In genomic region chr4:122873752-122874151, GRCh38 we compare ENCODE assay signal across 15 cellular contexts. TPM values are rescaled to one million over a fixed set of nuclear protein-coding genes. Genes with fewer than 3 reads are reported as not detected.
DNase-seq lines count a peak whose midpoint lies in the region; ATAC-seq, FAIRE-seq and TF ChIP-seq lines count a peak whose summit lies in the region.
"Had no signal": no experiment of that assay in that cellular context is flagged by ENCODE, and none has a peak within 500 bp of the region (broad histone marks: within the 10 kb centered on the region; RNA-seq: fewer than 3 reads in every experiment).

No MANE protein-coding gene starts in this region.

- no peak overlapping the region for H3K4me3 Mint-ChIP-seq in GM23338
- no peak overlapping the region for H3K4me3 Mint-ChIP-seq in CD4-positive, alpha-beta memory T cell
- H3K4me3 Mint-ChIP-seq: effector memory CD8-positive, alpha-beta T cell; memory B cell had no signal

- H3K9me2 ChIP-seq in GM23338 (ENCODE audit: insufficient read depth), result peaks cover 3% of the 10 kb centered on the region; the same call in 1 of the 2 replicates

- H3K9me3 Mint-ChIP-seq in GM23338, result peaks cover 8% of the 10 kb centered on the region
- H3K9me3 Mint-ChIP-seq in CD4-positive, alpha-beta memory T cell, result peaks cover 0 to 10% (median 2%) of the 10 kb centered on the region in 8 donors
- H3K9me3 Mint-ChIP-seq: effector memory CD8-positive, alpha-beta T cell; memory B cell had no signal

- H3K27me3 Mint-ChIP-seq in GM23338 (ENCODE audit: insufficient read depth, low read depth, poor library complexity), result peaks cover 12% of the 10 kb centered on the region
- peaks cover 17 to 28% of the 10 kb centered on the region in 2 donors for H3K27me3 Mint-ChIP-seq in CD4-positive, alpha-beta memory T cell

- no peak overlapping the region; the same call in 1 of the 2 replicates for H3K27ac Mint-ChIP-seq in GM23338
- no peak overlapping the region for H3K27ac Mint-ChIP-seq in CD4-positive, alpha-beta memory T cell
- H3K27ac Mint-ChIP-seq: effector memory CD8-positive, alpha-beta T cell; memory B cell had no signal

- TF ChIP-seq CTCF in A549 (IDR thresholded peaks at IDR 0.05) (no peak), GM23338 (conservative IDR thresholded peaks at IDR 0.05; ENCODE audit: low read depth in 2 of 2) (no peak), foreskin keratinocyte (conservative IDR thresholded peaks at IDR 0.05) (no peak)

- H3K4me1 ChIP-seq in A549 (peaks cover 42% of the 10 kb centered on the region), GM23338 (ENCODE audit: insufficient read depth) (peaks cover 28% of the 10 kb centered on the region), foreskin keratinocyte (peaks cover 12% of the 10 kb centered on the region)
- no peaks in the 10 kb centered on the region for H3K4me1 ChIP-seq in CD4-positive, alpha-beta memory T cell (ENCODE audit: insufficient read depth, low read length)
- H3K4me1 ChIP-seq: pancreas had no signal

- TF ChIP-seq EP300 in A549 (IDR thresholded peaks at IDR 0.05), result no peak; a peak in 2 of 5 replicates

- no peak overlapping the region for H2AFZ ChIP-seq in GM23338

- H3F3A ChIP-seq in GM23338 (replicated peaks; ENCODE audit: low read depth), result peaks cover 10% of the 10 kb centered on the region; the same call in 1 of the 2 replicates

- FAIRE-seq in A549 (lab: Jason Lieb, UNC), result peak; percentile 85
- FAIRE-seq: HepG2 had no signal

- H3K27me3 ChIP-seq in GM23338 (ENCODE audit: insufficient read depth) (no peaks in the 10 kb centered on the region), foreskin keratinocyte (no peaks in the 10 kb centered on the region)
- H3K27me3 ChIP-seq in CD4-positive, alpha-beta memory T cell (ENCODE audit: insufficient read depth, low read length), result no peaks in the 10 kb centered on the region
- H3K27me3 ChIP-seq: pancreas had no signal

- no peak for TF ChIP-seq POLR2A in A549 (IDR thresholded peaks at IDR 0.05; ENCODE audit: low read length)

- intact Hi-C loops in CD4-positive, alpha-beta memory T cell (cut with micrococcal nuclease), result no loop called here

- peaks cover 62% of the 10 kb centered on the region for H4K20me1 ChIP-seq in GM23338 (replicated peaks; ENCODE audit: insufficient read depth)

- peaks cover 54% of the 10 kb centered on the region for H3K36me3 Mint-ChIP-seq in GM23338 (ENCODE audit: low read depth)
- H3K36me3 Mint-ChIP-seq in CD4-positive, alpha-beta memory T cell, result no peaks in the 10 kb centered on the region
- H3K36me3 Mint-ChIP-seq: memory B cell had no signal

- H3K9me3 ChIP-seq in A549, result peaks cover 5% of the 10 kb centered on the region; the same call in 2 of the 3 replicates
- no peaks in the 10 kb centered on the region for H3K9me3 ChIP-seq in CD4-positive, alpha-beta memory T cell (ENCODE audit: control insufficient read depth in 1 of 2, low read length in 2 of 2)
- H3K9me3 ChIP-seq: pancreas had no signal

- peaks cover 24% of the 10 kb centered on the region for H3K36me3 ChIP-seq in GM23338 (ENCODE audit: insufficient read depth)
- no peaks in the 10 kb centered on the region for H3K36me3 ChIP-seq in CD4-positive, alpha-beta memory T cell (ENCODE audit: insufficient read depth, low read length)
- H3K36me3 ChIP-seq: pancreas had no signal

- CTCF ChIA-PET in A549 (lab: Yijun Ruan, JAX), result interaction anchor here (0.6 to 1.6 kb wide), 3 partner anchors 110 to 871 kb away, joined by 3 to 6 read pairs (median 3); no protein-coding TSS in a partner anchor
- CTCF ChIA-PET in CD4-positive, alpha-beta memory T cell (lab: Charles Lee; ENCODE audit: partially characterized antibody), result no interaction called here

- H3K4me1 Mint-ChIP-seq in GM23338, result peaks cover 46% of the 10 kb centered on the region
- H3K4me1 Mint-ChIP-seq in CD4-positive, alpha-beta memory T cell, result peaks cover 0 to 4% (median 1%) of the 10 kb centered on the region in 4 donors
- H3K4me1 Mint-ChIP-seq: memory B cell had no signal

- H3K4me2 ChIP-seq in A549, result peak overlapping the region; percentile 97
- no peak overlapping the region for H3K4me2 ChIP-seq in GM23338

- H3K79me2 ChIP-seq in GM23338 (replicated peaks; ENCODE audit: insufficient read depth), result peaks cover 100% of the 10 kb centered on the region

- TF ChIP-seq RAD21 in A549 (conservative IDR thresholded peaks at IDR 0.05 in 1 of 2, IDR thresholded peaks at IDR 0.05 in 1 of 2), result no peak

- 1% methylated on average over 3 of the region's 3 CpGs for WGBS in A549 (ENCODE audit: missing lambda C conversion rate)

- H3K4me3 ChIP-seq in A549 (peak overlapping the region; percentile 34; the same call in 2 of the 3 replicates), GM23338 (no peak overlapping the region)
- no peak overlapping the region for H3K4me3 ChIP-seq in CD4-positive, alpha-beta memory T cell (ENCODE audit: low read length in 2 of 2)
- H3K4me3 ChIP-seq: pancreas had no signal

- ATAC-seq in A549 (peak; percentile 90 to 94), GM23338 (no peak), foreskin keratinocyte (peak; percentile 64), GM21423 (IDR thresholded peaks at IDR 0.05; ENCODE audit: unreplicated experiment) (no peak)
- ATAC-seq: effector memory CD8-positive, alpha-beta T cell; HepG2; pancreas had no signal

- H3K27ac ChIP-seq in A549, result peak overlapping the region; percentile 94 to 96
- H3K27ac ChIP-seq in GM23338 (ENCODE audit: low read depth), result peak overlapping the region; percentile 23
- H3K27ac ChIP-seq in foreskin keratinocyte, result no peak overlapping the region
- no peak overlapping the region for H3K27ac ChIP-seq in CD4-positive, alpha-beta memory T cell (ENCODE audit: low read depth, low read length)
- H3K27ac ChIP-seq: pancreas had no signal

- peak; percentile 51 to 76 for DNase-seq in A549 (ENCODE audit: low read depth in 1 of 2, low spot score in 1 of 2)
- DNase-seq in GM23338 (ENCODE audit: low spot score), result no peak
- DNase-seq in SW480 (ENCODE audit: low spot score), result peak; percentile 61
- peak in 1 of 2 donors; percentile 25 for DNase-seq in foreskin keratinocyte
- no peak for DNase-seq in activated CD4-positive, alpha-beta T cell treated with anti-CD3 and anti-CD28 coated beads, Interleukin-2, amount 50 U/mL, for 4 hours
- no peak for DNase-seq in activated naive CD4-positive, alpha-beta T cell (lab: John Stamatoyannopoulos, UW)
- no peak for DNase-seq in CD4-positive, alpha-beta memory T cell
- DNase-seq: activated T-cell treated with anti-CD3 and anti-CD28 coated beads for 4 hours; anterior cingulate cortex; effector memory CD8-positive, alpha-beta T cell; NCI-H2029; pancreas had no signal

- POLR2A ChIA-PET in A549 (lab: Yijun Ruan, JAX), result no interaction called here
- POLR2A ChIA-PET in CD4-positive, alpha-beta memory T cell (lab: Charles Lee; ENCODE audit: partially characterized antibody), result no interaction called here

TF ChIP-seq in A549, 52 proteins besides CTCF, POLR2A, EP300 and RAD21 (continues in another document):
- TF ChIP-seq HOXB13 (CRISPR knock-in tag; IDR thresholded peaks at IDR 0.05; ENCODE audit: low read depth) (no peak), ZC3H11A (IDR thresholded peaks at IDR 0.05) (no peak), NFE2L2 (conservative IDR thresholded peaks at IDR 0.05; ENCODE audit: low read length) (no peak), SREBF2 (IDR thresholded peaks at IDR 0.05) (no peak), CEBPB (IDR thresholded peaks at IDR 0.05) (peak in 1 of 2 experiments; percentile 5; a peak in 1 of 4 replicates), USF2 (IDR thresholded peaks at IDR 0.05) (no peak)

RNA-seq across cellular contexts. Expression of gene FGF2, which starts 47.1 kb away (rescaled TPM):
- 32.5 and 45.2 TPM in 2 replicates for polyA plus RNA-seq in A549 (2011; rRNA removed)
- polyA plus RNA-seq in A549 (2012; cell fraction: cytosol; rRNA removed), result 8.0 and 10.2 TPM in 2 replicates
- 5.8 and 6.5 TPM in 2 replicates for polyA plus RNA-seq in A549 (2012; cell fraction: nucleus; rRNA removed)
- polyA plus RNA-seq in A549 (2017; fragmentation: RNase III; extraction: RNeasy Plus Mini Kit Qiagen cat#74134 plus additional on column Dnase treatment), result 32.4 to 35.1 TPM (median 32.9 TPM) in 3 replicates
- polyA minus RNA-seq in A549 (2011; rRNA and poly(A)+ RNA removed), result 19.3 and 20.7 TPM in 2 replicates
- total RNA-seq in GM23338 (2014; rRNA removed; shearing (Covaris generic)), result 84.4 and 96.0 TPM in 2 replicates
- 28.3 and 28.8 TPM in 2 replicates for polyA plus RNA-seq in GM23338 (2016; fragmentation: Nextera tagmentation; extraction: Ambion mirVana)
- total RNA-seq in foreskin keratinocyte, result 2.3 and 2.5 TPM in 2 replicates
- polyA plus RNA-seq in foreskin keratinocyte, result 1.1 TPM in 2 replicates
- not detected for total RNA-seq in CD4-positive, alpha-beta memory T cell
- polyA plus RNA-seq in CD4-positive, alpha-beta memory T cell, result not detected

RNA-seq across cellular contexts. Expression of gene NUDT6, which starts 48.6 kb away (rescaled TPM):
- 10.2 and 12.7 TPM in 2 replicates for polyA plus RNA-seq in A549 (2011; rRNA removed)
- polyA plus RNA-seq in A549 (2012; cell fraction: cytosol; rRNA removed), result 5.2 and 6.0 TPM in 2 replicates
- polyA plus RNA-seq in A549 (2012; cell fraction: nucleus; rRNA removed), result 4.3 and 4.7 TPM in 2 replicates
- 8.7 to 10.4 TPM (median 9.9 TPM) in 3 replicates for polyA plus RNA-seq in A549 (2017; fragmentation: RNase III; extraction: RNeasy Plus Mini Kit Qiagen cat#74134 plus additional on column Dnase treatment)
- polyA minus RNA-seq in A549 (2011; rRNA and poly(A)+ RNA removed), result 3.3 and 4.1 TPM in 2 replicates
- total RNA-seq in GM23338 (2014; rRNA removed; shearing (Covaris generic)), result 4.4 and 4.9 TPM in 2 replicates
- polyA plus RNA-seq in GM23338 (2016; fragmentation: Nextera tagmentation; extraction: Ambion mirVana), result 9.1 TPM in 2 replicates
- 6.2 and 8.7 TPM in 2 replicates for total RNA-seq in foreskin keratinocyte
- 6.1 and 7.2 TPM in 2 replicates for polyA plus RNA-seq in foreskin keratinocyte
- 1 to 10 TPM; 4.1 to 4.3 TPM for total RNA-seq in CD4-positive, alpha-beta memory T cell
- 1 to 10 TPM; 2.8 to 3.1 TPM for polyA plus RNA-seq in CD4-positive, alpha-beta memory T cell

Comparison
In these comparisons a context has a peak if more than half of its experiments do, and no peak if none do; other contexts are left out.
1. ATAC-seq: peak in A549 (2 of 2) and foreskin keratinocyte (single experiment); none in GM23338 (single experiment) and GM21423 (single experiment).
2. DNase-seq: peak in A549 (2 of 2) and SW480 (single experiment); none in GM23338 (single experiment), activated CD4-positive, alpha-beta T cell treated with anti-CD3 and anti-CD28 coated beads, Interleukin-2, amount 50 U/mL, for 4 hours (0 of 2), activated naive CD4-positive, alpha-beta T cell (0 of 4) and CD4-positive, alpha-beta memory T cell (0 of 5).
3. H3K27ac ChIP-seq: peak in A549 (2 of 2) and GM23338 (single experiment); none in foreskin keratinocyte (single experiment) and CD4-positive, alpha-beta memory T cell (single experiment).